Comparison of ENCODE assay signal across 1 cellular context in genomic region chr3:13034109-13034800, GRCh38.
A peak's percentile ranks its signal among the peaks of the same experiment; 100 is the strongest.
TF ChIP-seq lines count a peak whose summit lies in the region.

No MANE protein-coding gene starts in this region.

TF ChIP-seq in K562, 482 proteins besides CTCF, POLR2A, EP300 and RAD21 (continued from another document):
- TF ChIP-seq E2F6 (IDR thresholded peaks at IDR 0.05; ENCODE audit: borderline replicate concordance in 1 of 2, extremely low read depth in 1 of 2, insufficient read depth in 1 of 2, insufficient read length in 1 of 2, low read depth in 1 of 2, low read length in 1 of 2, poor library complexity in 1 of 2, severe bottlenecking in 1 of 2) (peak in 1 of 2 experiments; percentile 18), HDAC3 (IDR thresholded peaks at IDR 0.05; ENCODE audit: borderline replicate concordance, partially characterized antibody) (no peak), CCAR2 (IDR thresholded peaks at IDR 0.05; ENCODE audit: low read depth, low read length) (no peak)
